1 cellular context compared by ENCODE assay signal in genomic region chr10:119542357-119542989, GRCh38.
A peak's percentile ranks its signal among the peaks of the same experiment; 100 is the strongest.
TF ChIP-seq lines count a peak whose summit lies in the region.

A gene with protein sequence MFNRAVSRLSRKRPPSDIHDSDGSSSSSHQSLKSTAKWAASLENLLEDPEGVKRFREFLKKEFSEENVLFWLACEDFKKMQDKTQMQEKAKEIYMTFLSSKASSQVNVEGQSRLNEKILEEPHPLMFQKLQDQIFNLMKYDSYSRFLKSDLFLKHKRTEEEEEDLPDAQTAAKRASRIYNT (minus strand): TSS chr10:119542719. CDS start chr10:119542638, 81 bp downstream.

TF ChIP-seq in SK-N-SH, 30 proteins besides CTCF, POLR2A, EP300 and RAD21 (continued from another document):
- TF ChIP-seq, protein P1, sequence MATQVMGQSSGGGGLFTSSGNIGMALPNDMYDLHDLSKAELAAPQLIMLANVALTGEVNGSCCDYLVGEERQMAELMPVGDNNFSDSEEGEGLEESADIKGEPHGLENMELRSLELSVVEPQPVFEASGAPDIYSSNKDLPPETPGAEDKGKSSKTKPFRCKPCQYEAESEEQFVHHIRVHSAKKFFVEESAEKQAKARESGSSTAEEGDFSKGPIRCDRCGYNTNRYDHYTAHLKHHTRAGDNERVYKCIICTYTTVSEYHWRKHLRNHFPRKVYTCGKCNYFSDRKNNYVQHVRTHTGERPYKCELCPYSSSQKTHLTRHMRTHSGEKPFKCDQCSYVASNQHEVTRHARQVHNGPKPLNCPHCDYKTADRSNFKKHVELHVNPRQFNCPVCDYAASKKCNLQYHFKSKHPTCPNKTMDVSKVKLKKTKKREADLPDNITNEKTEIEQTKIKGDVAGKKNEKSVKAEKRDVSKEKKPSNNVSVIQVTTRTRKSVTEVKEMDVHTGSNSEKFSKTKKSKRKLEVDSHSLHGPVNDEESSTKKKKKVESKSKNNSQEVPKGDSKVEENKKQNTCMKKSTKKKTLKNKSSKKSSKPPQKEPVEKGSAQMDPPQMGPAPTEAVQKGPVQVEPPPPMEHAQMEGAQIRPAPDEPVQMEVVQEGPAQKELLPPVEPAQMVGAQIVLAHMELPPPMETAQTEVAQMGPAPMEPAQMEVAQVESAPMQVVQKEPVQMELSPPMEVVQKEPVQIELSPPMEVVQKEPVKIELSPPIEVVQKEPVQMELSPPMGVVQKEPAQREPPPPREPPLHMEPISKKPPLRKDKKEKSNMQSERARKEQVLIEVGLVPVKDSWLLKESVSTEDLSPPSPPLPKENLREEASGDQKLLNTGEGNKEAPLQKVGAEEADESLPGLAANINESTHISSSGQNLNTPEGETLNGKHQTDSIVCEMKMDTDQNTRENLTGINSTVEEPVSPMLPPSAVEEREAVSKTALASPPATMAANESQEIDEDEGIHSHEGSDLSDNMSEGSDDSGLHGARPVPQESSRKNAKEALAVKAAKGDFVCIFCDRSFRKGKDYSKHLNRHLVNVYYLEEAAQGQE (IDR thresholded peaks at IDR 0.05; ENCODE audit: low read depth, low read length): no peak
- TF ChIP-seq MXI1 (IDR thresholded peaks at IDR 0.05; ENCODE audit: low read depth, low read length) (0 out of 2 replicates have a peak, but pooled peaks have one; percentile 28), CHD2 (IDR thresholded peaks at IDR 0.05; ENCODE audit: low read length, partially characterized antibody) (no peak), JUND (IDR thresholded peaks at IDR 0.05) (no peak), POLR2AphosphoS5 (IDR thresholded peaks at IDR 0.05; ENCODE audit: low read depth, low read length) (peak; percentile 60; the same call in 1 of the 2 replicates)
- TF ChIP-seq, protein P2, sequence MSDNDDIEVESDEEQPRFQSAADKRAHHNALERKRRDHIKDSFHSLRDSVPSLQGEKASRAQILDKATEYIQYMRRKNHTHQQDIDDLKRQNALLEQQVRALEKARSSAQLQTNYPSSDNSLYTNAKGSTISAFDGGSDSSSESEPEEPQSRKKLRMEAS (IDR thresholded peaks at IDR 0.05; ENCODE audit: low read depth): peak; percentile 57; the same call in 1 of the 2 replicates
- TF ChIP-seq, protein P3, sequence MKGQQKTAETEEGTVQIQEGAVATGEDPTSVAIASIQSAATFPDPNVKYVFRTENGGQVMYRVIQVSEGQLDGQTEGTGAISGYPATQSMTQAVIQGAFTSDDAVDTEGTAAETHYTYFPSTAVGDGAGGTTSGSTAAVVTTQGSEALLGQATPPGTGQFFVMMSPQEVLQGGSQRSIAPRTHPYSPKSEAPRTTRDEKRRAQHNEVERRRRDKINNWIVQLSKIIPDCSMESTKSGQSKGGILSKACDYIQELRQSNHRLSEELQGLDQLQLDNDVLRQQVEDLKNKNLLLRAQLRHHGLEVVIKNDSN (IDR thresholded peaks at IDR 0.05; ENCODE audit: borderline replicate concordance, low read depth): no peak
